ENCODE assay signal across 8 cellular contexts in genomic region chr7:116802784-116803183, GRCh38. TPM values are rescaled to one million over a fixed set of nuclear protein-coding genes. Genes with fewer than 3 reads are reported as not detected.
DNase-seq lines count a peak whose midpoint lies in the region; ATAC-seq and TF ChIP-seq lines count a peak whose summit lies in the region.
"Had no signal": no experiment of that assay in that cellular context is flagged by ENCODE, and none has a peak within 500 bp of the region (broad histone marks: within the 10 kb centered on the region; RNA-seq: fewer than 3 reads in every experiment).

No MANE protein-coding gene starts in this region.

- H4K20me1 ChIP-seq in DND-41 (ENCODE audit: insufficient read depth, low read length) = no peaks in the 10 kb centered on the region
- no peaks in the 10 kb centered on the region for H4K20me1 ChIP-seq in PC-9 (ENCODE audit: insufficient read depth)

- no peak overlapping the region for H2BK15ac ChIP-seq in mesenchymal stem cell (ENCODE audit: low read depth, poor library complexity, severe bottlenecking)

- H3K9ac ChIP-seq in DND-41 (ENCODE audit: low read depth, low read length) (no peak overlapping the region), mesenchymal stem cell (ENCODE audit: low read length) (peak overlapping the region; percentile 41)

- no peak overlapping the region for H2BK12ac ChIP-seq in mesenchymal stem cell (ENCODE audit: low read length in 2 of 2)

- H3K9me2 ChIP-seq in PC-9 (ENCODE audit: insufficient read depth) = no peaks in the 10 kb centered on the region

- no peaks in the 10 kb centered on the region for H3K9me3 ChIP-seq in DND-41 (ENCODE audit: insufficient read depth, low read length, severe bottlenecking)
- H3K9me3 ChIP-seq in PC-9 (ENCODE audit: insufficient read depth, low read depth) = 0 out of 2 replicates have a peak, but pooled peaks cover 3% of the 10 kb centered on the region
- no peaks in the 10 kb centered on the region for H3K9me3 ChIP-seq in mesenchymal stem cell (ENCODE audit: control insufficient read depth, low read length)
- H3K9me3 ChIP-seq in upper lobe of right lung = no peaks in the 10 kb centered on the region
- H3K9me3 ChIP-seq: thoracic aorta had no signal

- ATAC-seq in DND-41 (ENCODE audit: insufficient read depth, low read depth) (peak; percentile 57; the same call in 1 of the 3 replicates), GM19023 (IDR thresholded peaks at IDR 0.05; ENCODE audit: unreplicated experiment) (peak; percentile 80), HG03196 (IDR thresholded peaks at IDR 0.05; ENCODE audit: unreplicated experiment) (peak; percentile 71), upper lobe of right lung (peak; percentile 61)

- H2BK120ac ChIP-seq in mesenchymal stem cell (ENCODE audit: low read depth, low read length) = no peak overlapping the region

- POLR2A ChIA-PET in PC-9 (lab: Charles Lee; ENCODE audit: unreplicated experiment) = no interaction called here

- H4K8ac ChIP-seq in mesenchymal stem cell (ENCODE audit: low read length) = no peak overlapping the region

- peak overlapping the region; percentile 11 for H2AK5ac ChIP-seq in mesenchymal stem cell (ENCODE audit: low read length, severe bottlenecking)

- BruUV-seq in PC-9 (replicated peaks; lab: Mats Ljungman, UMichigan) = no TSS peak

- H3K4me2 ChIP-seq in DND-41 (ENCODE audit: insufficient read depth, low read length) (no peak overlapping the region), PC-9 (no peak overlapping the region), mesenchymal stem cell (ENCODE audit: low read length, poor library complexity, severe bottlenecking) (no peak overlapping the region)

- H3K4me1 ChIP-seq in DND-41 (ENCODE audit: insufficient read depth, low read length) (no peaks in the 10 kb centered on the region), PC-9 (replicated peaks; ENCODE audit: insufficient read depth) (peaks cover 27% of the 10 kb centered on the region), mesenchymal stem cell (ENCODE audit: control insufficient read depth, insufficient read depth, low read depth, low read length) (peaks cover 6% of the 10 kb centered on the region), upper lobe of right lung (peaks cover 25% of the 10 kb centered on the region)

- intact Hi-C loops in PC-9 (cut with micrococcal nuclease; ENCODE audit: unreplicated experiment) (loop anchor here (10.0 kb wide), 1 partner anchor 322 kb away; no protein-coding TSS in a partner anchor), upper lobe of right lung (cut with DNase I) (no loop called here)

- H4K91ac ChIP-seq in mesenchymal stem cell (ENCODE audit: low read length) = no peak overlapping the region

- peak; percentile 23 for DNase-seq in DND-41
- DNase-seq in PC-9 = peak; percentile 25 to 43
- DNase-seq in mesenchymal stem cell = peak; percentile 86
- no peak for DNase-seq in upper lobe of right lung

- peaks cover 7% of the 10 kb centered on the region for H3K79me1 ChIP-seq in mesenchymal stem cell (replicated peaks; ENCODE audit: low read length, poor library complexity, severe bottlenecking)

- H3K27ac ChIP-seq in DND-41 (ENCODE audit: low read length) = no peak overlapping the region
- H3K27ac ChIP-seq in PC-9 = no peak overlapping the region
- H3K27ac ChIP-seq in cingulate gyrus (ENCODE audit: low read depth, low read length) = peak overlapping the region; percentile 89
- H3K27ac ChIP-seq in mesenchymal stem cell (ENCODE audit: low read length, poor library complexity, severe bottlenecking) = peak overlapping the region; percentile 97
- no peak overlapping the region for H3K27ac ChIP-seq in upper lobe of right lung
- H3K27ac ChIP-seq: thoracic aorta had no signal

- no peaks in the 10 kb centered on the region for H3K36me3 ChIP-seq in DND-41 (ENCODE audit: insufficient read depth, low read length)
- no peaks in the 10 kb centered on the region for H3K36me3 ChIP-seq in PC-9 (ENCODE audit: low read depth)
- peaks cover 0 to 6% of the 10 kb centered on the region in 2 experiments for H3K36me3 ChIP-seq in mesenchymal stem cell (ENCODE audit: control insufficient read depth in 1 of 2, insufficient read depth in 2 of 2, low read depth in 1 of 2, low read length in 2 of 2)
- no peaks in the 10 kb centered on the region for H3K36me3 ChIP-seq in upper lobe of right lung
- H3K36me3 ChIP-seq: thoracic aorta had no signal

- peaks cover 12% of the 10 kb centered on the region; the same call in 1 of the 2 replicates for H3F3A ChIP-seq in PC-9 (ENCODE audit: insufficient read depth, low read depth)

- no peak overlapping the region for H3K4ac ChIP-seq in mesenchymal stem cell (ENCODE audit: low read depth in 1 of 2, low read length in 2 of 2)

- peak; percentile 51 for TF ChIP-seq CTCF in DND-41 (IDR thresholded peaks at IDR 0.05; ENCODE audit: borderline replicate concordance, extremely low read depth, low read length, poor library complexity, severe bottlenecking)
- peak; percentile 48; the same call in 1 of the 2 replicates for TF ChIP-seq CTCF in PC-9 (conservative IDR thresholded peaks at IDR 0.05)
- TF ChIP-seq CTCF in upper lobe of right lung (IDR thresholded peaks at IDR 0.05) = peak; percentile 45

- peak overlapping the region; percentile 68 for H2BK5ac ChIP-seq in mesenchymal stem cell (ENCODE audit: low read depth, low read length, poor library complexity, severe bottlenecking)

- H3K79me2 ChIP-seq in DND-41 (ENCODE audit: insufficient read depth, low read length) (no peaks in the 10 kb centered on the region), PC-9 (ENCODE audit: low read depth) (no peaks in the 10 kb centered on the region)

- H3K23ac ChIP-seq in mesenchymal stem cell (ENCODE audit: low read length in 2 of 2) = no peak overlapping the region

- no peak overlapping the region for H3K18ac ChIP-seq in mesenchymal stem cell (ENCODE audit: low read depth in 1 of 2, low read length in 2 of 2)

- CTCF ChIA-PET in PC-9 (lab: Charles Lee) = interaction anchor here (0.6 kb wide), 1 partner anchor 20 kb away, joined by 4 read pairs; no protein-coding TSS in a partner anchor

- WGBS in mesenchymal stem cell = 41% methylated on average over 3 of the region's 5 CpGs

- H3K27me3 ChIP-seq in DND-41 (ENCODE audit: insufficient read depth, low read length, poor library complexity) = peaks cover 9% of the 10 kb centered on the region
- no peaks in the 10 kb centered on the region for H3K27me3 ChIP-seq in PC-9 (ENCODE audit: insufficient read depth, low read depth)
- H3K27me3 ChIP-seq in mesenchymal stem cell (ENCODE audit: control insufficient read depth in 1 of 2, insufficient read depth in 1 of 2, low read length in 2 of 2) = no peaks in the 10 kb centered on the region
- H3K27me3 ChIP-seq in upper lobe of right lung = no peaks in the 10 kb centered on the region

- H3K4me3 ChIP-seq in DND-41 (ENCODE audit: low read depth in 1 of 2, low read length in 2 of 2) = no peak overlapping the region
- H3K4me3 ChIP-seq in PC-9 = no peak overlapping the region
- H3K4me3 ChIP-seq in mesenchymal stem cell (ENCODE audit: insufficient read depth in 1 of 2, low read depth in 1 of 2, low read length in 2 of 2) = no peak overlapping the region
- no peak overlapping the region for H3K4me3 ChIP-seq in upper lobe of right lung
- H3K4me3 ChIP-seq: thoracic aorta had no signal

- H2AFZ ChIP-seq in DND-41 (ENCODE audit: low read depth, low read length) (no peak overlapping the region), PC-9 (no peak overlapping the region), mesenchymal stem cell (ENCODE audit: low read depth, low read length) (no peak overlapping the region)

- no peak overlapping the region for H3K14ac ChIP-seq in mesenchymal stem cell (ENCODE audit: low read length in 2 of 2)

RNA-seq across cellular contexts. Expression of gene CAPZA2, which starts 59.6 kb away (rescaled TPM):
- total RNA-seq in PC-9 (2021) = 171 and 203 TPM in 2 replicates
- 81.3 TPM for polyA plus RNA-seq in mesenchymal stem cell (2013, experiment 1 of 2)
- 77.0 TPM for polyA plus RNA-seq in mesenchymal stem cell (2013, experiment 2 of 2)
- 249 TPM for total RNA-seq in upper lobe of right lung

Comparison
In these comparisons a context has a peak if more than half of its experiments do, and no peak if none do; other contexts are left out.
1. H3K27ac ChIP-seq: peak in cingulate gyrus (single experiment) and mesenchymal stem cell (single experiment); none in DND-41 (single experiment), PC-9 (single experiment) and upper lobe of right lung (single experiment).
2. Peak in every context shown above with its lines, with median percentiles within 50 percentile points of each other: ATAC-seq and CTCF ChIP-seq.